2 cellular contexts compared by ENCODE assay signal in the genomic region with DNA sequence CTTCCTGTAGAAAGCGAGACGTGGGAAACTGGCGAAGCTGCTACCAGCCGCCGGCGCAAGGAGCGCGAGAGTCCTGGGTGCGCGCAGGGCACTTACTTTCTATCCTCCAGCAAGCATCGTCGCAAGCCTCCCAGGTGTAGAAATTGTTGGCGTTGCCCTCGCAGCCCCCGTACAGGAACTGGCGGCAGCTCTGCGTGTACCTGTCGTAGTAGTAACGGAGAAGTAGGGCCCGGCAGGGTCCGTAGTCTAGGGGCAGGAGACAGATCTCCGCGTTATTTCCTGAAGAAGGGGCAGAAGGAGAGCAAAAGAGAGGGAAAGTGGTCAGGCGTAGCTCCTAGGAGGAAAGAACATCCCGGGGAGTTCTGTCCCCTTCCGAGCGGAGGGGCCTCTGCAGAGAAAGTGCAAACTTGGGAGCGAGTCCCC.
A peak's percentile ranks its signal among the peaks of the same experiment; 100 is the strongest.
TF ChIP-seq lines count a peak whose summit lies in the region.

No MANE protein-coding gene starts in this region.

TF ChIP-seq in GM23338, 12 proteins besides CTCF, POLR2A, EP300 and RAD21:
- TF ChIP-seq EZH2 (IDR thresholded peaks at IDR 0.05; ENCODE audit: low read depth, unreplicated experiment), result no peak
- no peak for TF ChIP-seq STAT1 (IDR thresholded peaks at IDR 0.05; ENCODE audit: unreplicated experiment)
- no peak for TF ChIP-seq JUNB (IDR thresholded peaks at IDR 0.05; ENCODE audit: unreplicated experiment)
- TF ChIP-seq, protein P1, sequence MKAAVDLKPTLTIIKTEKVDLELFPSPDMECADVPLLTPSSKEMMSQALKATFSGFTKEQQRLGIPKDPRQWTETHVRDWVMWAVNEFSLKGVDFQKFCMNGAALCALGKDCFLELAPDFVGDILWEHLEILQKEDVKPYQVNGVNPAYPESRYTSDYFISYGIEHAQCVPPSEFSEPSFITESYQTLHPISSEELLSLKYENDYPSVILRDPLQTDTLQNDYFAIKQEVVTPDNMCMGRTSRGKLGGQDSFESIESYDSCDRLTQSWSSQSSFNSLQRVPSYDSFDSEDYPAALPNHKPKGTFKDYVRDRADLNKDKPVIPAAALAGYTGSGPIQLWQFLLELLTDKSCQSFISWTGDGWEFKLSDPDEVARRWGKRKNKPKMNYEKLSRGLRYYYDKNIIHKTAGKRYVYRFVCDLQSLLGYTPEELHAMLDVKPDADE (IDR thresholded peaks at IDR 0.05), result no peak
- no peak for TF ChIP-seq POLR2AphosphoS5 (IDR thresholded peaks at IDR 0.05; ENCODE audit: low read depth)
- no peak for TF ChIP-seq CREB1 (CRISPR knock-in tag; IDR thresholded peaks at IDR 0.05; ENCODE audit: low read depth)
- TF ChIP-seq, protein P2, sequence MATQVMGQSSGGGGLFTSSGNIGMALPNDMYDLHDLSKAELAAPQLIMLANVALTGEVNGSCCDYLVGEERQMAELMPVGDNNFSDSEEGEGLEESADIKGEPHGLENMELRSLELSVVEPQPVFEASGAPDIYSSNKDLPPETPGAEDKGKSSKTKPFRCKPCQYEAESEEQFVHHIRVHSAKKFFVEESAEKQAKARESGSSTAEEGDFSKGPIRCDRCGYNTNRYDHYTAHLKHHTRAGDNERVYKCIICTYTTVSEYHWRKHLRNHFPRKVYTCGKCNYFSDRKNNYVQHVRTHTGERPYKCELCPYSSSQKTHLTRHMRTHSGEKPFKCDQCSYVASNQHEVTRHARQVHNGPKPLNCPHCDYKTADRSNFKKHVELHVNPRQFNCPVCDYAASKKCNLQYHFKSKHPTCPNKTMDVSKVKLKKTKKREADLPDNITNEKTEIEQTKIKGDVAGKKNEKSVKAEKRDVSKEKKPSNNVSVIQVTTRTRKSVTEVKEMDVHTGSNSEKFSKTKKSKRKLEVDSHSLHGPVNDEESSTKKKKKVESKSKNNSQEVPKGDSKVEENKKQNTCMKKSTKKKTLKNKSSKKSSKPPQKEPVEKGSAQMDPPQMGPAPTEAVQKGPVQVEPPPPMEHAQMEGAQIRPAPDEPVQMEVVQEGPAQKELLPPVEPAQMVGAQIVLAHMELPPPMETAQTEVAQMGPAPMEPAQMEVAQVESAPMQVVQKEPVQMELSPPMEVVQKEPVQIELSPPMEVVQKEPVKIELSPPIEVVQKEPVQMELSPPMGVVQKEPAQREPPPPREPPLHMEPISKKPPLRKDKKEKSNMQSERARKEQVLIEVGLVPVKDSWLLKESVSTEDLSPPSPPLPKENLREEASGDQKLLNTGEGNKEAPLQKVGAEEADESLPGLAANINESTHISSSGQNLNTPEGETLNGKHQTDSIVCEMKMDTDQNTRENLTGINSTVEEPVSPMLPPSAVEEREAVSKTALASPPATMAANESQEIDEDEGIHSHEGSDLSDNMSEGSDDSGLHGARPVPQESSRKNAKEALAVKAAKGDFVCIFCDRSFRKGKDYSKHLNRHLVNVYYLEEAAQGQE (IDR thresholded peaks at IDR 0.05; ENCODE audit: unreplicated experiment), result no peak
- TF ChIP-seq ZNF114 (CRISPR knock-in tag; IDR thresholded peaks at IDR 0.05), result no peak
- TF ChIP-seq EZH2phosphoT487 (IDR thresholded peaks at IDR 0.05; ENCODE audit: unreplicated experiment), result no peak

TF ChIP-seq in H1, 55 proteins besides CTCF, POLR2A, EP300 and RAD21:
- TF ChIP-seq, protein P3, sequence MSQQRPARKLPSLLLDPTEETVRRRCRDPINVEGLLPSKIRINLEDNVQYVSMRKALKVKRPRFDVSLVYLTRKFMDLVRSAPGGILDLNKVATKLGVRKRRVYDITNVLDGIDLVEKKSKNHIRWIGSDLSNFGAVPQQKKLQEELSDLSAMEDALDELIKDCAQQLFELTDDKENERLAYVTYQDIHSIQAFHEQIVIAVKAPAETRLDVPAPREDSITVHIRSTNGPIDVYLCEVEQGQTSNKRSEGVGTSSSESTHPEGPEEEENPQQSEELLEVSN (IDR thresholded peaks at IDR 0.05), result peak; percentile 84
- TF ChIP-seq PHF8 (conservative IDR thresholded peaks at IDR 0.05; ENCODE audit: low read depth, low read length) (0 out of 2 replicates have a peak, but pooled peaks have one; percentile 38), RNF2 (IDR thresholded peaks at IDR 0.05; ENCODE audit: borderline replicate concordance, low read depth, low read length, missing control alignments, poor library complexity, severe bottlenecking) (peak; percentile 53), POLR2AphosphoS5 (IDR thresholded peaks at IDR 0.05; ENCODE audit: low read depth, low read length) (no peak), CHD2 (IDR thresholded peaks at IDR 0.05; ENCODE audit: low read length) (0 out of 2 replicates have a peak, but pooled peaks have one; percentile 46), NRF1 (IDR thresholded peaks at IDR 0.05; ENCODE audit: low read depth, low read length) (peak; percentile 16; the same call in 1 of the 2 replicates), TCF12 (IDR thresholded peaks at IDR 0.05; ENCODE audit: low read depth, low read length) (no peak), TBP (IDR thresholded peaks at IDR 0.05; ENCODE audit: low read depth, low read length) (peak; percentile 63), JUND (IDR thresholded peaks at IDR 0.05; ENCODE audit: low read length) (no peak), SUZ12 (IDR thresholded peaks at IDR 0.05; ENCODE audit: low read length) (peak; percentile 53; the same call in 1 of the 2 replicates), BRCA1 (IDR thresholded peaks at IDR 0.05; ENCODE audit: low read depth, low read length) (no peak), TEAD4 (IDR thresholded peaks at IDR 0.05; ENCODE audit: low read depth, low read length) (no peak), JUN (IDR thresholded peaks at IDR 0.05; ENCODE audit: low read depth, low read length) (no peak), RBBP5 (IDR thresholded peaks at IDR 0.05; ENCODE audit: borderline replicate concordance, low read depth, low read length) (no peak)
- TF ChIP-seq, protein P4, sequence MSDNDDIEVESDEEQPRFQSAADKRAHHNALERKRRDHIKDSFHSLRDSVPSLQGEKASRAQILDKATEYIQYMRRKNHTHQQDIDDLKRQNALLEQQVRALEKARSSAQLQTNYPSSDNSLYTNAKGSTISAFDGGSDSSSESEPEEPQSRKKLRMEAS (IDR thresholded peaks at IDR 0.05), result no peak; the same call in 1 of the 2 replicates
- TF ChIP-seq, protein P5, sequence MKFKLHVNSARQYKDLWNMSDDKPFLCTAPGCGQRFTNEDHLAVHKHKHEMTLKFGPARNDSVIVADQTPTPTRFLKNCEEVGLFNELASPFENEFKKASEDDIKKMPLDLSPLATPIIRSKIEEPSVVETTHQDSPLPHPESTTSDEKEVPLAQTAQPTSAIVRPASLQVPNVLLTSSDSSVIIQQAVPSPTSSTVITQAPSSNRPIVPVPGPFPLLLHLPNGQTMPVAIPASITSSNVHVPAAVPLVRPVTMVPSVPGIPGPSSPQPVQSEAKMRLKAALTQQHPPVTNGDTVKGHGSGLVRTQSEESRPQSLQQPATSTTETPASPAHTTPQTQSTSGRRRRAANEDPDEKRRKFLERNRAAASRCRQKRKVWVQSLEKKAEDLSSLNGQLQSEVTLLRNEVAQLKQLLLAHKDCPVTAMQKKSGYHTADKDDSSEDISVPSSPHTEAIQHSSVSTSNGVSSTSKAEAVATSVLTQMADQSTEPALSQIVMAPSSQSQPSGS (IDR thresholded peaks at IDR 0.05; ENCODE audit: low read length), result no peak
